In the genomic region with DNA sequence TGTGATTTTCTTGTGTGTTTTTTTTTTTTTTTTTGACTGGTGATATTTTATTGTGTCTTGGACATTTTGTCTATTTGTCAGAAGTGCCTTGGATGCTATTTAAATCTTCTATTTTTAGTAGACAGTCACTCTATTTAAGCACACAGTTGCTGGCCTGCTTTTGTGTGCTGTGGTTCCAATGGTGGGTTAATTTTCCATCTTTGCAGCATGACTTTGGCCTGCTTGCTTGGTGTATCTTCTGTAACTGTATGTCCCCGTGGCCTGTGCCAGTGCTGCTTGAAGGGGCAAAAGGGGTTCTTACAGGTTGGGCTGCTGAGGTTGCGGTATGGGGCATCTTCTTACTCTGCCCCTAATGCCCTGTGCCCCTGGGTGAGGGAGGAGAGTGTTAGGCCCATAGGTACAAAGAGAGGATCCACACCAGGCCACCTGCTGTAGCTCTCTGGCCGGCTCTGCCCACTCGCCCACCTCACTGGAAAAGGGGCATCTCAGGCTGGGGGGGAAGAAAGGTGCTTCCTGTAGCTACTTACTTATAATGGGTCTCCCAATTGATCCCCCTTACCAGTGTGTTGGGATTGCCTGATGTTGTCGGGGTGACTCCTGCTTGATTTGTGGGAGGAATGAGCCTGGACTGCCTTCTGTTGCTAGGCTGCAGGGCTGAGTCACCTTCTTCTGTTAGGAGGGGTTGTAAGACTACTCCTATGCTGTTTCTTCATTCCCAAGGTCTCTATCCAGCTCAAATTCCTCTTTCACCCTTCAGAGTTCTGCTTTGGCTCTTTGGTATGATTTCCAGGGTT, we compare ENCODE assay signal across 15 cellular contexts.
DNase-seq lines count a peak whose midpoint lies in the region; ATAC-seq and TF ChIP-seq lines count a peak whose summit lies in the region.
"Had no signal": no experiment of that assay in that cellular context is flagged by ENCODE, and none has a peak within 500 bp of the region (broad histone marks: within the 10 kb centered on the region; RNA-seq: fewer than 3 reads in every experiment).

No MANE protein-coding gene starts in this region.

- no peak for TF ChIP-seq POLR2A in transverse colon (IDR thresholded peaks at IDR 0.05)

- no peak overlapping the region for H3K27ac ChIP-seq in Karpas-422 (ENCODE audit: low read length)
- peak overlapping the region; percentile 7 for H3K27ac ChIP-seq in cingulate gyrus (ENCODE audit: low read depth, low read length)
- H3K27ac ChIP-seq in right cardiac atrium (ENCODE audit: low read length), result peak overlapping the region; percentile 12
- peak overlapping the region in 13 of 21 experiments; percentile 14 to 78 (median 40) for H3K27ac ChIP-seq in skin epidermis
- H3K27ac ChIP-seq in transverse colon, result no peak overlapping the region
- H3K27ac ChIP-seq: right lobe of liver had no signal

- no peak for TF ChIP-seq CTCF in transverse colon (IDR thresholded peaks at IDR 0.05)

- no peaks in the 10 kb centered on the region for H3K9me2 ChIP-seq in Karpas-422 (replicated peaks; ENCODE audit: insufficient read depth, low read length)

- no peak overlapping the region for H3K4me3 ChIP-seq in Karpas-422 (ENCODE audit: low read length)
- no peak overlapping the region for H3K4me3 ChIP-seq in right cardiac atrium (ENCODE audit: low read length)
- no peak overlapping the region for H3K4me3 ChIP-seq in skin epidermis
- H3K4me3 ChIP-seq in transverse colon, result no peak overlapping the region
- H3K4me3 ChIP-seq: right lobe of liver had no signal

- DNase-seq in Karpas-422 (peak; percentile 21), right cardiac atrium (no peak), iPS-NIHi11 (ENCODE audit: low spot score) (no peak), transverse colon (no peak), NCI-H1105 (lab: John Stamatoyannopoulos, UW) (no peak), cerebellar nuclear complex (lab: John Stamatoyannopoulos, UW) (no peak)
- DNase-seq: activated gamma-delta T cell; CD4-positive, alpha-beta T cell; EL; foreskin melanocyte; NCI-H2081 treated with DMSO at 0.1 percent for 48 hours; stimulated activated naive CD8-positive, alpha-beta T cell treated with anti-CD3 and anti-CD28 coated beads, Interleukin-15, amount 100 ng/mL, for 72 hours had no signal

- no peaks in the 10 kb centered on the region for H3K79me2 ChIP-seq in Karpas-422 (ENCODE audit: low read length)

- no peaks in the 10 kb centered on the region for H3K36me3 ChIP-seq in Karpas-422 (ENCODE audit: insufficient read depth, low read length)
- H3K36me3 ChIP-seq in transverse colon, result no peaks in the 10 kb centered on the region
- H3K36me3 ChIP-seq: right lobe of liver had no signal

- TF ChIP-seq EP300 in transverse colon (IDR thresholded peaks at IDR 0.05; ENCODE audit: low read depth), result no peak

- H3K4me2 ChIP-seq in Karpas-422 (ENCODE audit: low read depth, low read length, poor library complexity, severe bottlenecking), result no peak overlapping the region

- H3K27me3 ChIP-seq in Karpas-422 (ENCODE audit: low read length) (no peaks in the 10 kb centered on the region), right cardiac atrium (ENCODE audit: control insufficient read depth, insufficient read depth) (no peaks in the 10 kb centered on the region), transverse colon (no peaks in the 10 kb centered on the region)
- H3K27me3 ChIP-seq: right lobe of liver had no signal

- in situ Hi-C loops in transverse colon (cut with MboI; ENCODE audit: low pct_ligation_motif_present in 1 of 4, low pct_unique_long_range_greater_than_20kb in 1 of 4, low sequenced_read_pairs in 3 of 4), result no loop called here

- no peak overlapping the region for H2AFZ ChIP-seq in Karpas-422 (ENCODE audit: low read length)

- 82% methylated on average over 5 of the region's 5 CpGs for WGBS in right cardiac atrium
- 76% methylated on average over 5 of the region's 5 CpGs; no CpG with 5 or more reads in 1 of the 2 donors for WGBS in transverse colon (ENCODE audit: low coverage in 1 of 2), 2 donors

- intact Hi-C loops in right cardiac atrium (cut with DNase I) (no loop called here), transverse colon (cut with DNase I; ENCODE audit: low total_unique reads) (no loop called here)

- no peak overlapping the region for H3K9ac ChIP-seq in Karpas-422 (ENCODE audit: low read length)

- no peaks in the 10 kb centered on the region for H3K9me3 ChIP-seq in Karpas-422 (ENCODE audit: low read length)
- H3K9me3 ChIP-seq in right cardiac atrium (ENCODE audit: control insufficient read depth, low read length), result no peaks in the 10 kb centered on the region
- no peaks in the 10 kb centered on the region for H3K9me3 ChIP-seq in transverse colon
- H3K9me3 ChIP-seq: right lobe of liver had no signal

- peak; percentile 56 to 68 for ATAC-seq in right cardiac atrium
- ATAC-seq: right lobe of liver; stimulated activated naive CD8-positive, alpha-beta T cell treated with anti-CD3 and anti-CD28 coated beads, Interleukin-15, amount 100 ng/mL, for 72 hours had no signal

- no peaks in the 10 kb centered on the region for H4K20me1 ChIP-seq in Karpas-422 (ENCODE audit: insufficient read depth, low read depth, low read length)

- H3K4me1 ChIP-seq in Karpas-422 (ENCODE audit: low read length) (no peaks in the 10 kb centered on the region), right cardiac atrium (ENCODE audit: control insufficient read depth, insufficient read depth, low read length) (peaks cover 3% of the 10 kb centered on the region), transverse colon (no peaks in the 10 kb centered on the region)
- H3K4me1 ChIP-seq: right lobe of liver had no signal

Comparison
In these comparisons a context has a peak if more than half of its experiments do, and no peak if none do; other contexts are left out.
1. H3K27ac ChIP-seq: peak in cingulate gyrus (single experiment), right cardiac atrium (single experiment) and skin epidermis (13 of 21); none in Karpas-422 (single experiment) and transverse colon (0 of 4).